Comparison of ENCODE assay signal across 25 cellular contexts in genomic region chr15:54506977-54507524, GRCh38.
"Had no signal": no experiment of that assay in that cellular context is flagged by ENCODE, and none has a peak within 500 bp of the region (broad histone marks: within the 10 kb centered on the region; RNA-seq: fewer than 3 reads in every experiment).

No MANE protein-coding gene starts in this region.

- FAIRE-seq: bronchial epithelial cell, TTC549 had no signal

- ATAC-seq: activated naive CD4-positive, alpha-beta T cell treated with anti-CD3 and anti-CD28 coated beads, Interleukin-2, amount 50 U/mL, for 72 hours; activated naive CD8-positive, alpha-beta T cell treated with anti-CD3 and anti-CD28 coated beads, Interleukin-2, amount 50 U/mL, for 24 hours; activated T-cell treated with anti-CD3 and anti-CD28 coated beads, Interleukin-2, amount 50 U/mL, for 4 hours; body of pancreas; T-helper 17 cell had no signal

- H3K27me3 ChIP-seq: ascending aorta, body of pancreas had no signal

- H3K36me3 ChIP-seq: ascending aorta had no signal

- H3K4me3 ChIP-seq: ascending aorta, body of pancreas had no signal

- H3K27ac ChIP-seq: ascending aorta, body of pancreas had no signal

- H3K9me3 ChIP-seq: ascending aorta, body of pancreas had no signal

- H3K4me1 ChIP-seq: ascending aorta had no signal

- DNase-seq: activated B cell treated with CpG ODN at 0.5 μM for 24 hours; activated CD4-positive, alpha-beta memory T cell treated with anti-CD3 and anti-CD28 coated beads for 36 hours; activated CD4-positive, alpha-beta T cell treated with anti-CD3 and anti-CD28 coated beads, Interleukin-2, amount 10 ng/mL, durations not matched to agents 7 days and 5 days; activated CD8-positive, alpha-beta memory T cell treated with anti-CD3 and anti-CD28 coated beads for 24 hours; activated effector memory CD4-positive, alpha-beta T cell treated with anti-CD3 and anti-CD28 coated beads, Interleukin-2, amount 50 U/mL, for 16 hours; activated naive CD4-positive, alpha-beta T cell treated with Interleukin-2 at 50 U/mL for 16 hours; activated naive CD8-positive, alpha-beta T cell treated with anti-CD3 and anti-CD28 coated beads, Interleukin-2, amount 50 U/mL, for 24 hours; activated T-cell treated with anti-CD3 and anti-CD28 coated beads, Interleukin-2, amount 50 U/mL, for 4 hours; amniotic stem cell; body of pancreas; KBM-7; MV-4-11; NCI-H1092 treated with DMSO at 0.1 percent for 48 hours; NCI-H1417 treated with DMSO at 0.1 percent for 48 hours; NCI-H1694; NCI-H2029; NCI-H510A treated with DMSO at 0.1 percent for 48 hours; NCI-H69; SIG-M5; T-helper 17 cell; T1000 had no signal
